ENCODE assay signal across 8 cellular contexts in genomic region chr7:44431091-44431608, GRCh38. TPM values are rescaled to one million over a fixed set of nuclear protein-coding genes. Genes with fewer than 3 reads are reported as not detected.
A peak's percentile ranks its signal among the peaks of the same experiment; 100 is the strongest.
DNase-seq lines count a peak whose midpoint lies in the region; ATAC-seq lines count a peak whose summit lies in the region.

No MANE protein-coding gene starts in this region.

- H3K4me3 Mint-ChIP-seq in activated CD4-positive, alpha-beta T cell treated with anti-CD3 and anti-CD28 coated beads, Interleukin-2, amount 10 ng/mL, durations not matched to agents 24 days and 14 days: no peak overlapping the region

- intact Hi-C loops in activated CD4-positive, alpha-beta T cell treated with anti-CD3 and anti-CD28 coated beads, Interleukin-2, amount 10 ng/mL, durations not matched to agents 24 days and 14 days (cut with micrococcal nuclease): no loop called here

- H3K36me3 Mint-ChIP-seq in activated CD4-positive, alpha-beta T cell treated with anti-CD3 and anti-CD28 coated beads, Interleukin-2, amount 10 ng/mL, durations not matched to agents 24 days and 14 days (ENCODE audit: low read depth): peaks cover 26% of the 10 kb centered on the region

- peak; percentile 65 for ATAC-seq in HG03108 (IDR thresholded peaks at IDR 0.05; ENCODE audit: unreplicated experiment)

- H3K27ac Mint-ChIP-seq in activated CD4-positive, alpha-beta T cell treated with anti-CD3 and anti-CD28 coated beads, Interleukin-2, amount 10 ng/mL, durations not matched to agents 24 days and 14 days: no peak overlapping the region

- H3K27me3 Mint-ChIP-seq in activated CD4-positive, alpha-beta T cell treated with anti-CD3 and anti-CD28 coated beads, Interleukin-2, amount 10 ng/mL, durations not matched to agents 24 days and 14 days: no peaks in the 10 kb centered on the region

- H3K4me1 Mint-ChIP-seq in activated CD4-positive, alpha-beta T cell treated with anti-CD3 and anti-CD28 coated beads, Interleukin-2, amount 10 ng/mL, durations not matched to agents 24 days and 14 days: peaks cover 24% of the 10 kb centered on the region

- H3K9me3 Mint-ChIP-seq in activated CD4-positive, alpha-beta T cell treated with anti-CD3 and anti-CD28 coated beads, Interleukin-2, amount 10 ng/mL, durations not matched to agents 24 days and 14 days: no peaks in the 10 kb centered on the region

- DNase-seq in stimulated activated CD4-positive, alpha-beta T cell treated with anti-CD3 and anti-CD28 coated beads, Interleukin-4, amount 100 ng/mL, for 1 hour: peak; percentile 21
- DNase-seq in stimulated activated CD4-positive, alpha-beta T cell treated with anti-CD3 and anti-CD28 coated beads, Interleukin-2, amount 100 ng/mL, for 48 hours: no peak
- peak; percentile 64 for DNase-seq in activated CD4-positive, alpha-beta T cell treated with anti-CD3 and anti-CD28 coated beads, Interleukin-2, amount 10 ng/mL, durations not matched to agents 24 days and 14 days
- DNase-seq in islet precursor cell (peak; percentile 62), NCI-H1694 treated with DMSO at 0.1 percent for 48 hours (lab: John Stamatoyannopoulos, UW) (no peak), NCI-H2227 treated with DMSO at 0.1 percent for 48 hours (lab: John Stamatoyannopoulos, UW) (no peak), NCI-H1930 (lab: John Stamatoyannopoulos, UW) (no peak)

RNA-seq across cellular contexts. Expression of gene NUDCD3, which starts 59.3 kb away (rescaled TPM):
- total RNA-seq in activated CD4-positive, alpha-beta T cell treated with anti-CD3 and anti-CD28 coated beads, Interleukin-2, amount 10 ng/mL, durations not matched to agents 24 days and 14 days: 88.8 and 92.7 TPM in 2 replicates

Comparison
In these comparisons a context has a peak if more than half of its experiments do, and no peak if none do; other contexts are left out.
1. DNase-seq: peak in stimulated activated CD4-positive, alpha-beta T cell treated with anti-CD3 and anti-CD28 coated beads, Interleukin-4, amount 100 ng/mL, for 1 hour (single experiment), activated CD4-positive, alpha-beta T cell treated with anti-CD3 and anti-CD28 coated beads, Interleukin-2, amount 10 ng/mL, durations not matched to agents 24 days and 14 days (single experiment) and islet precursor cell (single experiment); none in stimulated activated CD4-positive, alpha-beta T cell treated with anti-CD3 and anti-CD28 coated beads, Interleukin-2, amount 100 ng/mL, for 48 hours (0 of 2), NCI-H1694 treated with DMSO at 0.1 percent for 48 hours (single experiment), NCI-H2227 treated with DMSO at 0.1 percent for 48 hours (single experiment) and NCI-H1930 (0 of 2).